ENCODE assay signal across 17 cellular contexts in the genomic region with DNA sequence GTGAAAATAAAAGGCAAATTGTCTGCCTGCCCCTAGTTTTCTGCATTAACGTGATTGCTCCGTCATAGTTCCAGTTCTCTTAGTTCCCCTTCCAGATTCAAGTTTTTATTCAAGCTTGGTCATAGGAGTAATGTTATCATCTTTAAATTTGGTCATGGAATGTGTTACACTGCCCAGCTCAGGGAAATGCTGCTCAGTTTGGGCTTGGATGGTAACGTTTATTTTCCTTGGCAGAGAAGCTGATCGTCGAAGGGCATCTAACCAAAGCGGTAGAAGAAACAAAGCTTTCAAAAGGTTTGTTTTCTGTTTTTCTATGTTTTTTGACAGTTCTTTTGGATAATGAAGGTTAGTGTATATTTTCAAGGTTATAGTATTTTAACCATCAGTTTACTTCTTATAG.
DNase-seq lines count a peak whose midpoint lies in the region; ATAC-seq and TF ChIP-seq lines count a peak whose summit lies in the region.
"Had no signal": no experiment of that assay in that cellular context is flagged by ENCODE, and none has a peak within 500 bp of the region (broad histone marks: within the 10 kb centered on the region; RNA-seq: fewer than 3 reads in every experiment).

No MANE protein-coding gene starts in this region.

- ATAC-seq in left ventricle myocardium superior = peak; percentile 71
- ATAC-seq in HG03342 (IDR thresholded peaks at IDR 0.05; ENCODE audit: unreplicated experiment) = no peak
- ATAC-seq in body of pancreas = no peak
- ATAC-seq: A549, GM12878 had no signal

- no peak overlapping the region for H2BK15ac ChIP-seq in neuronal stem cell (ENCODE audit: low read length)

- no peak overlapping the region for H3K4ac ChIP-seq in neuronal stem cell (ENCODE audit: low read length)

- H3K9me3 ChIP-seq in neuronal stem cell (replicated peaks in 1 of 2; ENCODE audit: control insufficient read depth in 2 of 2, insufficient read depth in 1 of 2, low read depth in 1 of 2, low read length in 2 of 2) (no peaks in the 10 kb centered on the region), body of pancreas (no peaks in the 10 kb centered on the region)
- H3K9me3 ChIP-seq: A549 had no signal

- H3K9ac ChIP-seq in rectal smooth muscle tissue (ENCODE audit: low read length) (no peak overlapping the region), neuronal stem cell (ENCODE audit: low read depth, low read length, poor library complexity) (no peak overlapping the region)

- H3K4me3 Mint-ChIP-seq in chondrocyte (ENCODE audit: unreplicated experiment) = peak overlapping the region; percentile 68
- H3K4me3 Mint-ChIP-seq: activated CD4-positive, alpha-beta T cell treated with anti-CD3 and anti-CD28 coated beads, Interleukin-2, amount 10 ng/mL, durations not matched to agents 24 days and 14 days; activated naive CD4-positive, alpha-beta T cell treated with anti-CD3 and anti-CD28 coated beads, Interleukin-2, amount 50 U/mL, for 24 hours had no signal

- H3K4me1 Mint-ChIP-seq in chondrocyte (ENCODE audit: low read depth) = peaks cover 39% of the 10 kb centered on the region
- H3K4me1 Mint-ChIP-seq: activated CD4-positive, alpha-beta T cell treated with anti-CD3 and anti-CD28 coated beads, Interleukin-2, amount 10 ng/mL, durations not matched to agents 24 days and 14 days; activated naive CD4-positive, alpha-beta T cell treated with anti-CD3 and anti-CD28 coated beads, Interleukin-2, amount 50 U/mL, for 24 hours had no signal

- no peak overlapping the region for H3K23ac ChIP-seq in neuronal stem cell (ENCODE audit: low read depth, low read length, poor library complexity)

- no peak overlapping the region for H2AFZ ChIP-seq in neuronal stem cell (ENCODE audit: low read length)

- intact Hi-C loops in left ventricle myocardium superior (cut with micrococcal nuclease) = no loop called here
- intact Hi-C loops in body of pancreas (cut with DNase I) = no loop called here

- H3K27ac Mint-ChIP-seq in chondrocyte (ENCODE audit: unreplicated experiment) = peak overlapping the region; percentile 82
- H3K27ac Mint-ChIP-seq: activated CD4-positive, alpha-beta T cell treated with anti-CD3 and anti-CD28 coated beads, Interleukin-2, amount 10 ng/mL, durations not matched to agents 24 days and 14 days; activated naive CD4-positive, alpha-beta T cell treated with anti-CD3 and anti-CD28 coated beads, Interleukin-2, amount 50 U/mL, for 24 hours had no signal

- H2BK5ac ChIP-seq in neuronal stem cell (ENCODE audit: low read length) = no peak overlapping the region

- DNase-seq in AG10803 (ENCODE audit: low read depth) = peak; percentile 9
- no peak for DNase-seq in chondrocyte (ENCODE audit: low spot score)
- DNase-seq in left ventricle myocardium superior = no peak
- no peak for DNase-seq in KBM-7
- no peak for DNase-seq in neuronal stem cell (ENCODE audit: low spot score)
- no peak for DNase-seq in body of pancreas
- DNase-seq: activated CD4-positive, alpha-beta T cell treated with anti-CD3 and anti-CD28 coated beads, Interleukin-2, amount 10 ng/mL, durations not matched to agents 24 days and 14 days; islet precursor cell; NCI-H1930; NCI-H524 treated with DMSO at 0.1 percent for 48 hours; T1000 had no signal

- no peaks in the 10 kb centered on the region for H3K9me3 Mint-ChIP-seq in chondrocyte (ENCODE audit: low read depth)
- H3K9me3 Mint-ChIP-seq: activated CD4-positive, alpha-beta T cell treated with anti-CD3 and anti-CD28 coated beads, Interleukin-2, amount 10 ng/mL, durations not matched to agents 24 days and 14 days; activated naive CD4-positive, alpha-beta T cell treated with anti-CD3 and anti-CD28 coated beads, Interleukin-2, amount 50 U/mL, for 24 hours had no signal

- H3K4me2 ChIP-seq in neuronal stem cell (ENCODE audit: insufficient read depth, low read length, poor library complexity, severe bottlenecking) = no peak overlapping the region
- H3K4me2 ChIP-seq: A549 had no signal

- no peak overlapping the region for H4K8ac ChIP-seq in neuronal stem cell (ENCODE audit: low read depth, low read length)

- peaks cover 2% of the 10 kb centered on the region for H3K79me1 ChIP-seq in neuronal stem cell (ENCODE audit: low read depth, low read length)

- no peak overlapping the region for H2BK12ac ChIP-seq in neuronal stem cell (ENCODE audit: low read length)

- H3K18ac ChIP-seq in neuronal stem cell (ENCODE audit: low read length) = no peak overlapping the region

- H3K27me3 Mint-ChIP-seq in chondrocyte (ENCODE audit: low read depth) = no peaks in the 10 kb centered on the region
- H3K27me3 Mint-ChIP-seq: activated CD4-positive, alpha-beta T cell treated with anti-CD3 and anti-CD28 coated beads, Interleukin-2, amount 10 ng/mL, durations not matched to agents 24 days and 14 days; activated naive CD4-positive, alpha-beta T cell treated with anti-CD3 and anti-CD28 coated beads, Interleukin-2, amount 50 U/mL, for 24 hours had no signal

- H3K27ac ChIP-seq in rectal smooth muscle tissue (ENCODE audit: low read depth, low read length) (peak overlapping the region; percentile 93), neuronal stem cell (replicated peaks; ENCODE audit: low read length) (no peak overlapping the region), body of pancreas (no peak overlapping the region)
- H3K27ac ChIP-seq: A549, cardiac muscle cell had no signal

- H3K4me1 ChIP-seq in rectal smooth muscle tissue (ENCODE audit: control insufficient read depth, insufficient read depth, low read length) (peaks cover 3% of the 10 kb centered on the region), neuronal stem cell (ENCODE audit: control insufficient read depth in 2 of 2, insufficient read depth in 1 of 2, low read depth in 1 of 2, low read length in 2 of 2) (no peaks in the 10 kb centered on the region), body of pancreas (no peaks in the 10 kb centered on the region)
- H3K4me1 ChIP-seq: A549 had no signal

- no peak for TF ChIP-seq CTCF in AG10803 (conservative IDR thresholded peaks at IDR 0.05; ENCODE audit: low read length)
- TF ChIP-seq CTCF in chondrocyte (IDR thresholded peaks at IDR 0.05) = no peak
- no peak for TF ChIP-seq CTCF in body of pancreas (IDR thresholded peaks at IDR 0.05)

- no peak overlapping the region for H2BK120ac ChIP-seq in neuronal stem cell (ENCODE audit: low read depth, low read length)

- H3K36me3 Mint-ChIP-seq in chondrocyte (ENCODE audit: low read depth) = peaks cover 9% of the 10 kb centered on the region

- no CpG with 5 or more reads among the region's 6 CpGs for WGBS in neuronal stem cell (ENCODE audit: extremely low coverage in 2 of 2, insufficient read length in 2 of 2, insufficient replicate concordance in 1 of 2), 2 donors
- WGBS in body of pancreas, 2 donors = 86 to 90% methylated on average over 6 of the region's 6 CpGs

- H2AK5ac ChIP-seq in neuronal stem cell (ENCODE audit: low read depth, low read length) = no peak overlapping the region

- no peak for TF ChIP-seq POLR2A in body of pancreas (IDR thresholded peaks at IDR 0.05)

- no peaks in the 10 kb centered on the region for H3K36me3 ChIP-seq in rectal smooth muscle tissue (ENCODE audit: control insufficient read depth, insufficient read depth, low read length)
- H3K36me3 ChIP-seq in neuronal stem cell (replicated peaks in 1 of 2; ENCODE audit: control insufficient read depth in 2 of 2, insufficient read depth in 2 of 2, low read length in 2 of 2) = peaks cover 0 to 9% of the 10 kb centered on the region in 2 donors
- H3K36me3 ChIP-seq in body of pancreas (replicated peaks in 1 of 2; ENCODE audit: insufficient read depth in 1 of 2, low read depth in 2 of 2) = peaks cover 0 to 4% of the 10 kb centered on the region in 2 donors
- H3K36me3 ChIP-seq: cardiac muscle cell had no signal

- in situ Hi-C loops in KBM-7 (cut with MboI; ENCODE audit: low pct_unique_long_range_greater_than_20kb, low sequenced_read_pairs) = no loop called here

- H3K27me3 ChIP-seq in rectal smooth muscle tissue (ENCODE audit: control insufficient read depth, insufficient read depth, low read length) (no peaks in the 10 kb centered on the region), neuronal stem cell (ENCODE audit: control insufficient read depth in 3 of 3, insufficient read depth in 3 of 3, low read depth in 1 of 3, low read length in 3 of 3) (no peaks in the 10 kb centered on the region), body of pancreas (no peaks in the 10 kb centered on the region)
- H3K27me3 ChIP-seq: cardiac muscle cell had no signal

- H4K91ac ChIP-seq in neuronal stem cell (ENCODE audit: low read depth, low read length, poor library complexity) = no peak overlapping the region

- no peak overlapping the region for H3K4me3 ChIP-seq in AG10803 (ENCODE audit: low read length)
- peak overlapping the region; percentile 47 for H3K4me3 ChIP-seq in rectal smooth muscle tissue (ENCODE audit: low read length)
- H3K4me3 ChIP-seq in neuronal stem cell (ENCODE audit: low read length in 2 of 2) = no peak overlapping the region
- no peak overlapping the region for H3K4me3 ChIP-seq in body of pancreas
- H3K4me3 ChIP-seq: A549, cardiac muscle cell, GM12878 had no signal

- no peak overlapping the region for H3K14ac ChIP-seq in neuronal stem cell (ENCODE audit: low read length)
